In genomic region chr6:70884074-70884983, GRCh38 we compare ENCODE assay signal across 8 cellular contexts.
DNase-seq lines count a peak whose midpoint lies in the region; TF ChIP-seq lines count a peak whose summit lies in the region.

No MANE protein-coding gene starts in this region.

- no peak overlapping the region for H3K14ac ChIP-seq in H9 (ENCODE audit: insufficient read depth, low read length)

- peak overlapping the region; percentile 66 for H2AFZ ChIP-seq in H9 (ENCODE audit: low read length)

- H3K27ac ChIP-seq in H9 (ENCODE audit: insufficient read length, low read depth, low read length) (no peak overlapping the region), ascending aorta (no peak overlapping the region)

- no peak overlapping the region for H2AK5ac ChIP-seq in H9 (ENCODE audit: insufficient read length, low read length)

- no peak overlapping the region for H2BK12ac ChIP-seq in H9 (ENCODE audit: insufficient read length, low read depth, low read length)

- no peak overlapping the region for H2BK5ac ChIP-seq in H9 (ENCODE audit: insufficient read length, low read length)

- H3K79me2 ChIP-seq in H9 (ENCODE audit: insufficient read depth, low read length), result no peaks in the 10 kb centered on the region

- no peak overlapping the region for H4K5ac ChIP-seq in H9 (ENCODE audit: insufficient read length, low read depth, low read length)

- DNase-seq in GDM1 (lab: John Stamatoyannopoulos, UW), result peak; percentile 41
- peak; percentile 78 for DNase-seq in H9
- DNase-seq in NAMALWA (ENCODE audit: low spot score), result peak; percentile 71
- peak; percentile 36 for DNase-seq in SW480 (ENCODE audit: low spot score)
- no peak for DNase-seq in ascending aorta (ENCODE audit: low spot score in 2 of 2)
- peak; percentile 7 to 26 for DNase-seq in hippocampal formation (lab: John Stamatoyannopoulos, UW)
- peak; percentile 21 for DNase-seq in smooth muscle cell of the brain vasculature (ENCODE audit: low read depth, low spot score)
- DNase-seq in NCI-H187 (lab: John Stamatoyannopoulos, UW), result no peak

- TF ChIP-seq CTCF in H9 (conservative IDR thresholded peaks at IDR 0.05), result peak; percentile 92
- peak; percentile 61 to 87 (median 72) for TF ChIP-seq CTCF in ascending aorta (IDR thresholded peaks at IDR 0.05)

- no peaks in the 10 kb centered on the region for H3K23me2 ChIP-seq in H9 (ENCODE audit: insufficient read length, low read depth, low read length, poor library complexity, severe bottlenecking)

- no peaks in the 10 kb centered on the region for H3K79me1 ChIP-seq in H9 (ENCODE audit: insufficient read depth, low read depth, low read length, poor library complexity, severe bottlenecking)

- no peaks in the 10 kb centered on the region for H3K9me3 Mint-ChIP-seq in H9

- H3K4me1 ChIP-seq in H9 (ENCODE audit: insufficient read depth, low read length), result peaks cover 4% of the 10 kb centered on the region; the same call in 1 of the 2 replicates
- H3K4me1 ChIP-seq in ascending aorta, result no peaks in the 10 kb centered on the region

- H3K23ac ChIP-seq in H9 (ENCODE audit: insufficient read length, low read depth, low read length), result no peak overlapping the region

- no peak overlapping the region for H3K4me3 Mint-ChIP-seq in H9

- peaks cover 26 to 34% of the 10 kb centered on the region in 2 experiments for H3K4me1 Mint-ChIP-seq in H9

- no peak overlapping the region for H4K8ac ChIP-seq in H9 (replicated peaks; ENCODE audit: insufficient read length, low read depth, low read length)

- H4K20me1 ChIP-seq in H9 (ENCODE audit: control insufficient read depth, insufficient read depth, insufficient read length), result no peaks in the 10 kb centered on the region

- no peaks in the 10 kb centered on the region for H3K36me3 ChIP-seq in ascending aorta

- H2BK20ac ChIP-seq in H9 (ENCODE audit: low read depth, low read length, poor library complexity, severe bottlenecking), result no peak overlapping the region

- no peak overlapping the region for H3T11ph ChIP-seq in H9 (ENCODE audit: low read length)

- H2BK15ac ChIP-seq in H9 (ENCODE audit: low read depth, low read length), result no peak overlapping the region; the same call in 1 of the 2 replicates

- no peak overlapping the region for H2BK120ac ChIP-seq in H9 (ENCODE audit: low read depth, low read length, poor library complexity, severe bottlenecking)

- WGBS in H9 (ENCODE audit: extremely low coverage, insufficient read length, low lambda C conversion rate), result no CpG with 5 or more reads among the region's 17 CpGs

- peak overlapping the region; percentile 4 for H3K4me2 ChIP-seq in H9 (ENCODE audit: insufficient read depth, insufficient read length, low read length)

- no peak overlapping the region for H3K4ac ChIP-seq in H9 (ENCODE audit: low read depth, low read length)

- no peak overlapping the region for H3K56ac ChIP-seq in H9 (ENCODE audit: insufficient read length, low read depth, low read length)

- H4K91ac ChIP-seq in H9 (ENCODE audit: insufficient read length, low read depth, low read length), result no peak overlapping the region

- H3K4me3 ChIP-seq in ascending aorta, result no peak overlapping the region

- H3K36me3 Mint-ChIP-seq in H9 (ENCODE audit: insufficient read depth in 1 of 3, low read depth in 3 of 3), result no peaks in the 10 kb centered on the region; a peak in 1 of 7 replicates

- no peaks in the 10 kb centered on the region for H3K27me3 Mint-ChIP-seq in H9 (ENCODE audit: low read depth)

- no peak overlapping the region for H3K9ac ChIP-seq in H9 (ENCODE audit: extremely low read depth, insufficient read length, low read length)

- peak overlapping the region in 1 of 3 experiments; percentile 7; a peak in 2 of 7 replicates for H3K27ac Mint-ChIP-seq in H9

- no peaks in the 10 kb centered on the region for H3K27me3 ChIP-seq in H9 (ENCODE audit: insufficient read depth, low read length)
- no peaks in the 10 kb centered on the region for H3K27me3 ChIP-seq in ascending aorta

- intact Hi-C loops in ascending aorta (cut with DNase I), result loop anchor here (1.0 to 10.0 kb wide), 3 partner anchors 178 to 662 kb away; no protein-coding TSS in a partner anchor

- peak overlapping the region; percentile 44 for H3K18ac ChIP-seq in H9 (ENCODE audit: insufficient read length, low read depth, low read length)

- H3K9me3 ChIP-seq in H9 (ENCODE audit: control insufficient read depth, low read depth, low read length) (no peaks in the 10 kb centered on the region), ascending aorta (no peaks in the 10 kb centered on the region)

Comparison
In these comparisons a context has a peak if more than half of its experiments do, and no peak if none do; other contexts are left out.
1. DNase-seq: peak in GDM1 (single experiment), H9 (single experiment), NAMALWA (single experiment), SW480 (single experiment), hippocampal formation (2 of 2) and smooth muscle cell of the brain vasculature (single experiment); none in ascending aorta (0 of 2) and NCI-H187 (0 of 2).